Comparison of ENCODE assay signal across 1 cellular context in genomic region chr19:45173816-45174215, GRCh38.
TF ChIP-seq lines count a peak whose summit lies in the region.

No MANE protein-coding gene starts in this region.

TF ChIP-seq in SK-N-SH, 30 proteins besides CTCF, POLR2A, EP300 and RAD21 (continued from another document):
- TF ChIP-seq GATA2 (CRISPR knock-in tag; IDR thresholded peaks at IDR 0.05), result no peak
- TF ChIP-seq TEAD4 (IDR thresholded peaks at IDR 0.05; ENCODE audit: borderline replicate concordance, insufficient read depth), result no peak
